In the genomic region with DNA sequence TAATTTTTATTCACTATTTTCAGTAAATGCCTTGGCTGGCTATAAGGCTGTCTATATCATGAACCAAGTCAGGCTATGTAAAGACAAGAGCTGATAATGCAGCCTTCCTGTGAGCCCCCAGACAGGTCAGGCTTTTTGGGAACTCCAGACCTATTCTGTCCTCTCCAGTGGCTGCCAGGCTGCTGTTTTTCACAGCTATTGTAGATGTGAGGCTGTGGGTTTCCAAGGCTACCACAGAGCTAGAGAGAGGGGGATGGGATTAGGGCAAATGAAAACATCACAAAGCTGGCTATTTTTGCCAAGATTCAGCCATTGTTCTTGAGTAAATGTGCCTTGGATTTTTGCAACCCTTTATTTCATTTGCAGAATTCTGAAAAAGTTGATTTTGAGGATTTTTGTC, we compare ENCODE assay signal across 18 cellular contexts. TPM values are rescaled to one million over a fixed set of nuclear protein-coding genes. Genes with fewer than 3 reads are reported as not detected.
DNase-seq lines count a peak whose midpoint lies in the region; ATAC-seq, FAIRE-seq and TF ChIP-seq lines count a peak whose summit lies in the region.
"Had no signal": no experiment of that assay in that cellular context is flagged by ENCODE, and none has a peak within 500 bp of the region (broad histone marks: within the 10 kb centered on the region; RNA-seq: fewer than 3 reads in every experiment).

No MANE protein-coding gene starts in this region.

- H3K9ac ChIP-seq in H1 (replicated peaks in 1 of 4; ENCODE audit: extremely low read depth in 1 of 4, low read depth in 3 of 4, low read length in 3 of 4) = no peak overlapping the region

- no peak overlapping the region for H3K4ac ChIP-seq in H1 (replicated peaks; ENCODE audit: insufficient read length, low read depth, low read length)

- no peak overlapping the region for H4K8ac ChIP-seq in H1 (ENCODE audit: extremely low read depth, insufficient read depth, low read length)

- H3K79me2 ChIP-seq in H1 (ENCODE audit: control insufficient read depth in 1 of 2, insufficient read depth in 2 of 2, low read length in 2 of 2) = peaks cover 0 to 5% of the 10 kb centered on the region in 2 experiments; a peak in 1 of 4 replicates

- no peak overlapping the region for H3K14ac ChIP-seq in H1 (ENCODE audit: insufficient read length)

- H4K5ac ChIP-seq in H1 (ENCODE audit: insufficient read length, low read depth, low read length) = no peak overlapping the region

- H3K4me3 Mint-ChIP-seq in CD4-positive, alpha-beta memory T cell = peak overlapping the region in 2 of 8 donors; percentile 8 to 27
- peak overlapping the region; percentile 78 for H3K4me3 Mint-ChIP-seq in natural killer cell
- H3K4me3 Mint-ChIP-seq: activated naive CD8-positive, alpha-beta T cell treated with anti-CD3 and anti-CD28 coated beads, Interleukin-2, amount 50 U/mL, for 24 hours; activated T-cell treated with anti-CD3 and anti-CD28 coated beads, Interleukin-2, amount 50 U/mL, for 4 hours had no signal

- no peak for DNase-seq in CD4-positive, alpha-beta memory T cell
- DNase-seq in H7 (peak; percentile 54), H1 (ENCODE audit: low read depth in 1 of 2, low spot score in 2 of 2) (no peak), natural killer cell (peak; percentile 50), NCI-H146 (lab: John Stamatoyannopoulos, UW) (no peak), ovary (no peak)
- no peak for DNase-seq in effector memory CD4-positive, alpha-beta T cell
- DNase-seq in activated effector memory CD4-positive, alpha-beta T cell treated with Interleukin-2 at 50 U/mL for 16 hours = no peak
- DNase-seq: activated naive CD8-positive, alpha-beta T cell treated with anti-CD3 and anti-CD28 coated beads, Interleukin-2, amount 50 U/mL, for 24 hours; activated T-cell treated with anti-CD3 and anti-CD28 coated beads, Interleukin-2, amount 50 U/mL, for 4 hours; left ventricle myocardium inferior; MG63; NCI-H187 treated with DMSO at 0.1 percent for 48 hours; NCI-H510A treated with DMSO at 0.1 percent for 48 hours; right lobe of liver had no signal

- H3K79me1 ChIP-seq in H1 (ENCODE audit: low read depth, low read length) = no peaks in the 10 kb centered on the region

- CTCF ChIA-PET in CD4-positive, alpha-beta memory T cell (lab: Charles Lee; ENCODE audit: partially characterized antibody) = interaction anchor here (1.0 to 2.2 kb wide), 6 partner anchors 33 to 189 kb away, joined by 3 to 7 read pairs (median 4); a partner anchor contains a TSS
- CTCF ChIA-PET in H1 (lab: Charles Lee; ENCODE audit: partially characterized antibody) = interaction anchor here (0.6 to 2.3 kb wide), 7 partner anchors 51 to 103 kb away, joined by 3 to 4 read pairs (median 3); no protein-coding TSS in a partner anchor

- no peak overlapping the region for H4K91ac ChIP-seq in H1 (replicated peaks; ENCODE audit: insufficient read length, low read length)

- H3K4me3 ChIP-seq in CD4-positive, alpha-beta memory T cell (ENCODE audit: low read length in 2 of 2) = no peak overlapping the region
- no peak overlapping the region for H3K4me3 ChIP-seq in H7 (ENCODE audit: insufficient read depth, low read depth, low read length)
- H3K4me3 ChIP-seq in H1 (ENCODE audit: extremely low read depth in 1 of 4, insufficient read depth in 2 of 4, low read depth in 3 of 4, low read length in 4 of 4) = no peak overlapping the region
- no peak overlapping the region for H3K4me3 ChIP-seq in effector memory CD4-positive, alpha-beta T cell (ENCODE audit: insufficient read depth, low read depth, low read length, poor library complexity, severe bottlenecking)
- no peak overlapping the region for H3K4me3 ChIP-seq in ovary
- H3K4me3 ChIP-seq: left ventricle myocardium inferior, MG63, right lobe of liver, SJSA1, thoracic aorta had no signal

- no peak overlapping the region for H2BK20ac ChIP-seq in H1 (ENCODE audit: low read length)

- no peak overlapping the region for H2BK12ac ChIP-seq in H1 (ENCODE audit: low read depth, low read length)

- no peaks in the 10 kb centered on the region for H3K9me3 ChIP-seq in CD4-positive, alpha-beta memory T cell (ENCODE audit: control insufficient read depth in 1 of 2, low read length in 2 of 2)
- H3K9me3 ChIP-seq in H1 (ENCODE audit: insufficient read depth in 2 of 2, low read depth in 1 of 2, low read length in 1 of 2) = peaks cover 6 to 14% of the 10 kb centered on the region in 2 experiments
- H3K9me3 ChIP-seq in effector memory CD4-positive, alpha-beta T cell (ENCODE audit: control insufficient read depth, low read length) = no peaks in the 10 kb centered on the region
- H3K9me3 ChIP-seq in ovary = no peaks in the 10 kb centered on the region
- H3K9me3 ChIP-seq: right lobe of liver, SJSA1, thoracic aorta had no signal

- H2AFZ ChIP-seq in H1 (ENCODE audit: low read length) = no peak overlapping the region

- H3K27me3 Mint-ChIP-seq in CD4-positive, alpha-beta memory T cell = no peaks in the 10 kb centered on the region
- no peaks in the 10 kb centered on the region for H3K27me3 Mint-ChIP-seq in natural killer cell (ENCODE audit: low read depth in 2 of 2)
- H3K27me3 Mint-ChIP-seq: activated naive CD8-positive, alpha-beta T cell treated with anti-CD3 and anti-CD28 coated beads, Interleukin-2, amount 50 U/mL, for 24 hours had no signal

- H3K27me3 ChIP-seq in CD4-positive, alpha-beta memory T cell (ENCODE audit: insufficient read depth, low read length) = no peaks in the 10 kb centered on the region
- H3K27me3 ChIP-seq in H7 (ENCODE audit: control insufficient read depth, insufficient read depth, low read length) (no peaks in the 10 kb centered on the region), H1 (replicated peaks in 1 of 4; ENCODE audit: control insufficient read depth in 3 of 4, extremely low read depth in 1 of 4, insufficient read depth in 3 of 4, low read length in 3 of 4) (no peaks in the 10 kb centered on the region), ovary (no peaks in the 10 kb centered on the region)
- no peaks in the 10 kb centered on the region for H3K27me3 ChIP-seq in effector memory CD4-positive, alpha-beta T cell (replicated peaks; ENCODE audit: control insufficient read depth, insufficient read depth, low read length, poor library complexity, severe bottlenecking)
- H3K27me3 ChIP-seq: right lobe of liver, SJSA1 had no signal

- H3K36me3 Mint-ChIP-seq in CD4-positive, alpha-beta memory T cell = peaks cover 81 to 86% of the 10 kb centered on the region in 2 donors
- peaks cover 39% of the 10 kb centered on the region for H3K36me3 Mint-ChIP-seq in natural killer cell

- peaks cover 24% of the 10 kb centered on the region for H3K4me1 ChIP-seq in CD4-positive, alpha-beta memory T cell (ENCODE audit: insufficient read depth, low read length)
- H3K4me1 ChIP-seq in H1 (replicated peaks in 1 of 4; ENCODE audit: control insufficient read depth in 3 of 4, insufficient read depth in 4 of 4, low read length in 3 of 4) (peaks cover 0 to 5% (median 0%) of the 10 kb centered on the region in 4 experiments; a peak in 4 of 7 replicates), ovary (ENCODE audit: insufficient read depth) (no peaks in the 10 kb centered on the region)
- H3K4me1 ChIP-seq in effector memory CD4-positive, alpha-beta T cell (ENCODE audit: control insufficient read depth, insufficient read depth, low read length, poor library complexity, severe bottlenecking) = no peaks in the 10 kb centered on the region
- H3K4me1 ChIP-seq: left ventricle myocardium inferior, right lobe of liver, SJSA1 had no signal

- peak in 1 of 2 experiments; percentile 40; a peak in 1 of 3 replicates for TF ChIP-seq EP300 in H1 (IDR thresholded peaks at IDR 0.05; ENCODE audit: borderline replicate concordance in 1 of 2, low read depth in 2 of 2, low read length in 2 of 2)
- TF ChIP-seq EP300 in ovary (IDR thresholded peaks at IDR 0.05) = no peak

- intact Hi-C loops in CD4-positive, alpha-beta memory T cell (cut with micrococcal nuclease) = loop anchor here (2.0 kb wide), 1 partner anchor 14 kb away; no protein-coding TSS in a partner anchor
- intact Hi-C loops in natural killer cell (cut with micrococcal nuclease) = loop anchor here (1.0 kb wide), 2 partner anchors 26 to 56 kb away; a partner anchor contains a TSS
- intact Hi-C loops in ovary (cut with DNase I) = no loop called here

- peaks cover 4 to 28% (median 11%) of the 10 kb centered on the region in 8 donors for H3K9me3 Mint-ChIP-seq in CD4-positive, alpha-beta memory T cell
- peaks cover 5 to 9% of the 10 kb centered on the region in 2 donors for H3K9me3 Mint-ChIP-seq in natural killer cell

- POLR2A ChIA-PET in CD4-positive, alpha-beta memory T cell (lab: Charles Lee; ENCODE audit: partially characterized antibody) = interaction anchor here (0.8 to 1.9 kb wide), 7 partner anchors 13 to 57 kb away, joined by 3 to 6 read pairs (median 4); a partner anchor contains a TSS
- POLR2A ChIA-PET in H1 (lab: Charles Lee; ENCODE audit: partially characterized antibody) = interaction anchor here (0.7 kb wide), 1 partner anchor 47 kb away, joined by 3 read pairs; no protein-coding TSS in a partner anchor

- ATAC-seq in natural killer cell = peak; percentile 85 to 95 (median 94)
- ATAC-seq: activated naive CD8-positive, alpha-beta T cell treated with anti-CD3 and anti-CD28 coated beads, Interleukin-2, amount 50 U/mL, for 24 hours; activated T-cell treated with anti-CD3 and anti-CD28 coated beads, Interleukin-2, amount 50 U/mL, for 4 hours had no signal

- H3K27ac ChIP-seq in CD4-positive, alpha-beta memory T cell (ENCODE audit: low read depth, low read length) = no peak overlapping the region
- H3K27ac ChIP-seq in H1 (ENCODE audit: low read depth, low read length) (peak overlapping the region; percentile 72; the same call in 1 of the 2 replicates), ovary (no peak overlapping the region)
- no peak overlapping the region for H3K27ac ChIP-seq in effector memory CD4-positive, alpha-beta T cell (ENCODE audit: insufficient read depth, low read length, poor library complexity, severe bottlenecking)
- H3K27ac ChIP-seq: left ventricle myocardium inferior, right lobe of liver, SJSA1, thoracic aorta had no signal

- H3K36me3 ChIP-seq in CD4-positive, alpha-beta memory T cell (ENCODE audit: insufficient read depth, low read length) = peaks cover 30% of the 10 kb centered on the region
- peaks cover 3% of the 10 kb centered on the region; the same call in 1 of the 2 replicates for H3K36me3 ChIP-seq in H7 (replicated peaks; ENCODE audit: control insufficient read depth, insufficient read depth, low read length)
- peaks cover 4 to 27% (median 12%) of the 10 kb centered on the region in 4 experiments; a peak in 6 of 8 replicates for H3K36me3 ChIP-seq in H1 (ENCODE audit: control insufficient read depth in 2 of 4, insufficient read depth in 4 of 4, low read length in 3 of 4)
- peaks cover 66% of the 10 kb centered on the region for H3K36me3 ChIP-seq in effector memory CD4-positive, alpha-beta T cell (ENCODE audit: control insufficient read depth, insufficient read depth, low read length)
- no peaks in the 10 kb centered on the region for H3K36me3 ChIP-seq in ovary
- H3K36me3 ChIP-seq: MG63, SJSA1, thoracic aorta had no signal

- no peak overlapping the region for H2BK15ac ChIP-seq in H1 (ENCODE audit: low read length)

- peak overlapping the region in 1 of 2 experiments; percentile 15; a peak in 1 of 4 replicates for H3K4me2 ChIP-seq in H1 (ENCODE audit: insufficient read depth in 1 of 2, low read depth in 2 of 2, low read length in 2 of 2)

- H3K18ac ChIP-seq in H1 (ENCODE audit: extremely low read depth, low read length) = no peak overlapping the region

- H3K23ac ChIP-seq in H1 (ENCODE audit: insufficient read length) = no peak overlapping the region

- H3K27ac Mint-ChIP-seq in CD4-positive, alpha-beta memory T cell = peak overlapping the region in 4 of 7 donors; percentile 17 to 72 (median 61)
- H3K27ac Mint-ChIP-seq in natural killer cell = peak overlapping the region; percentile 92 to 93
- H3K27ac Mint-ChIP-seq: activated naive CD8-positive, alpha-beta T cell treated with anti-CD3 and anti-CD28 coated beads, Interleukin-2, amount 50 U/mL, for 24 hours had no signal

- no peak overlapping the region for H3K56ac ChIP-seq in H1 (replicated peaks; ENCODE audit: insufficient read length, low read depth, low read length)

- TF ChIP-seq POLR2A in H1 (IDR thresholded peaks at IDR 0.05; ENCODE audit: control extremely low read depth in 1 of 2, low read depth in 2 of 2, low read length in 2 of 2) (no peak), ovary (IDR thresholded peaks at IDR 0.05) (no peak)

- H4K20me1 ChIP-seq in H1 (replicated peaks in 1 of 2; ENCODE audit: control insufficient read depth in 1 of 2, insufficient read depth in 2 of 2, low read length in 2 of 2) = no peaks in the 10 kb centered on the region

- peaks cover 19 to 82% (median 53%) of the 10 kb centered on the region in 4 donors for H3K4me1 Mint-ChIP-seq in CD4-positive, alpha-beta memory T cell
- peaks cover 67 to 75% of the 10 kb centered on the region in 2 donors for H3K4me1 Mint-ChIP-seq in natural killer cell

- H2AK5ac ChIP-seq in H1 (ENCODE audit: low read depth, low read length) = no peak overlapping the region

- FAIRE-seq in H1 (lab: Jason Lieb, UNC) = peak; percentile 39
- FAIRE-seq: endometrium had no signal

- no peak for TF ChIP-seq RAD21 in H1 (IDR thresholded peaks at IDR 0.05 in 1 of 2, conservative IDR thresholded peaks at IDR 0.05 in 1 of 2; ENCODE audit: low read depth in 2 of 2, low read length in 2 of 2)

- no peak for TF ChIP-seq CTCF in H1 (IDR thresholded peaks at IDR 0.05; ENCODE audit: control extremely low read depth in 1 of 3, insufficient read depth in 1 of 3, low read depth in 1 of 3, low read length in 3 of 3)
- TF ChIP-seq CTCF in natural killer cell (IDR thresholded peaks at IDR 0.05) = no peak
- TF ChIP-seq CTCF in ovary (IDR thresholded peaks at IDR 0.05) = no peak

- no peaks in the 10 kb centered on the region for H3K23me2 ChIP-seq in H1 (ENCODE audit: low read depth, low read length)

- H2BK120ac ChIP-seq in H1 (replicated peaks; ENCODE audit: low read depth, low read length) = no peak overlapping the region

- no peak overlapping the region for H2BK5ac ChIP-seq in H1 (ENCODE audit: low read depth, low read length)

RNA-seq across cellular contexts. Expression of a gene that starts 56.3 kb away (rescaled TPM):
- 100 to 1,000 TPM; 610 to 660 TPM for total RNA-seq in CD4-positive, alpha-beta memory T cell
- polyA plus RNA-seq in CD4-positive, alpha-beta memory T cell = 100 to 1,000 TPM; 159 to 283 TPM
- total RNA-seq in H7 (2014; rRNA removed; shearing (Covaris generic)) = 13.3 and 20.3 TPM in 2 replicates
- 65.5 and 66.6 TPM in 2 replicates for total RNA-seq in H1 (2021; fragmentation: NEBNext Ultra II Directional; extraction: Animal tissue kit (Norgen Biotek cat#: 25700))
- 38.1 and 90.3 TPM in 2 replicates for polyA plus RNA-seq in H1 (2011; rRNA removed)
- 40.1 TPM for polyA plus RNA-seq in H1 (2011; cell fraction: cytosol; rRNA removed)
- polyA plus RNA-seq in H1 (2011; cell fraction: nucleus; rRNA removed) = 217 TPM
- 27.0 to 38.1 TPM (median 34.7 TPM) in 4 replicates for polyA plus RNA-seq in H1 (2012, experiment 1 of 2)
- polyA plus RNA-seq in H1 (2012, experiment 2 of 2) = 2.3 TPM
- 45.2 TPM for polyA plus RNA-seq in H1 (2013, experiment 1 of 2)
- 33.1 TPM for polyA plus RNA-seq in H1 (2013, experiment 2 of 2)
- 340 and 508 TPM in 2 replicates for polyA minus RNA-seq in H1 (2011; rRNA and poly(A)+ RNA removed)
- 105 TPM for polyA minus RNA-seq in H1 (2011; cell fraction: cytosol; rRNA and poly(A)+ RNA removed)
- 189 TPM for polyA minus RNA-seq in H1 (2011; cell fraction: nucleus; rRNA and poly(A)+ RNA removed)
- total RNA-seq in natural killer cell = 100 to 1,000 TPM; 386 to 519 (median 456) TPM
- total RNA-seq in ovary = 10 to 100 TPM; 10.5 to 64.5 (median 29.8) TPM
- 10 to 100 TPM in 1 of 2 donors, 1 to 10 TPM in 1; 2.9 to 14.9 TPM for polyA plus RNA-seq in ovary

Comparison
In these comparisons a context has a peak if more than half of its experiments do, and no peak if none do; other contexts are left out.
1. DNase-seq: peak in H7 (single experiment) and natural killer cell (single experiment); none in CD4-positive, alpha-beta memory T cell (0 of 5), H1 (0 of 2), effector memory CD4-positive, alpha-beta T cell (0 of 3), NCI-H146 (single experiment), ovary (0 of 5) and activated effector memory CD4-positive, alpha-beta T cell treated with Interleukin-2 at 50 U/mL for 16 hours (single experiment).
2. intact Hi-C loops: an anchor here in CD4-positive, alpha-beta memory T cell (2.0 kb wide) and natural killer cell (1.0 kb wide); none called in ovary.